Comparison of ENCODE assay signal across 11 cellular contexts in the genomic region with DNA sequence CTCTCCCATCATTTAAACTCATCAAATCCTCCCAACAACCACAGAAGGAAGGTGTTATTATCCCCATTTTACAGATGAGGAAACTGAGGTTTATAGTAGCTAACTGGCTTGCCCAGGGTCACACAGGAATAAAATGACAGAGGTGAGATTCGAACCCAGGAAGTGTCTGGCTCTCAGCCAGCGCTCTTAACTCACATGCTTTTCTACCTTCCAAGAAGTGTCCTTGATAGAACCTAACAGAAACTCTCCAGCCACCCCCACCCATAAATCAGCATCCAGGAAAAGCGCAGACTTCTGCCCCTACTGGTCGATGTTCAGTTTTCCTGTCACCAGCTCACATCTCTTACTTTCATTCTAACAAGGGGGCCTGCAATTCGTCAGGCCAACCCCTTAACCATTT. TPM values are rescaled to one million over a fixed set of nuclear protein-coding genes. Genes with fewer than 3 reads are reported as not detected.
DNase-seq lines count a peak whose midpoint lies in the region; ATAC-seq, FAIRE-seq and TF ChIP-seq lines count a peak whose summit lies in the region.
"Had no signal": no experiment of that assay in that cellular context is flagged by ENCODE, and none has a peak within 500 bp of the region (broad histone marks: within the 10 kb centered on the region; RNA-seq: fewer than 3 reads in every experiment).

No MANE protein-coding gene starts in this region.

- FAIRE-seq in K562 (lab: Jason Lieb, UNC) = no peak
- FAIRE-seq: frontal cortex had no signal

- H3K9me3 ChIP-seq in K562 (replicated peaks; ENCODE audit: control insufficient read depth, insufficient read depth, low read depth, low read length) = no peaks in the 10 kb centered on the region
- no peaks in the 10 kb centered on the region for H3K9me3 ChIP-seq in MG63
- H3K9me3 ChIP-seq: neutrophil had no signal

- no peak overlapping the region for H3K4me3 Mint-ChIP-seq in neural crest cell
- H3K4me3 Mint-ChIP-seq: activated naive CD4-positive, alpha-beta T cell treated with anti-CD3 and anti-CD28 coated beads, Interleukin-2, amount 50 U/mL, for 24 hours had no signal

- no TSS peak for BruUV-seq in K562 (replicated peaks; lab: Mats Ljungman, UMichigan)

- H3K79me2 ChIP-seq in KMS-11 (ENCODE audit: insufficient read depth, low read depth) (no peaks in the 10 kb centered on the region), K562 (ENCODE audit: control insufficient read depth, insufficient read depth, low read length) (no peaks in the 10 kb centered on the region)

- peak; percentile 68; the same call in 2 of the 3 replicates for ATAC-seq in K562
- ATAC-seq in GM18873 (IDR thresholded peaks at IDR 0.05; ENCODE audit: low FRiP score, unreplicated experiment) = no peak

- no peaks in the 10 kb centered on the region for H3K9me3 Mint-ChIP-seq in neural crest cell
- H3K9me3 Mint-ChIP-seq: activated naive CD4-positive, alpha-beta T cell treated with anti-CD3 and anti-CD28 coated beads, Interleukin-2, amount 50 U/mL, for 24 hours had no signal

- TF ChIP-seq CTCF in GM10248 (IDR thresholded peaks at IDR 0.05; ENCODE audit: control extremely low read depth, extremely low read depth, low read depth, missing control alignments) (peak; percentile 7), KMS-11 (conservative IDR thresholded peaks at IDR 0.05; ENCODE audit: low read depth, low read length) (peak; percentile 31; the same call in 1 of the 2 replicates), K562 (IDR thresholded peaks at IDR 0.05 in 2 of 3, conservative IDR thresholded peaks at IDR 0.05 in 1 of 3; ENCODE audit: insufficient read depth in 2 of 3, low read depth in 1 of 3, low read length in 3 of 3) (peak in 2 of 3 experiments; percentile 22 to 33; a peak in 2 of 6 replicates), neural crest cell (conservative IDR thresholded peaks at IDR 0.05) (peak; percentile 45)

- H3K4me1 Mint-ChIP-seq in neural crest cell = peaks cover 23% of the 10 kb centered on the region
- H3K4me1 Mint-ChIP-seq: activated naive CD4-positive, alpha-beta T cell treated with anti-CD3 and anti-CD28 coated beads, Interleukin-2, amount 50 U/mL, for 24 hours had no signal

- H3K4me3 ChIP-seq in KMS-11 (IDR thresholded peaks at IDR 0.05; ENCODE audit: insufficient read depth, low read depth, low read length) (no peak overlapping the region), K562 (no peak overlapping the region), MG63 (no peak overlapping the region)

- H3K27ac ChIP-seq in KMS-11 = no peak overlapping the region
- no peak overlapping the region for H3K27ac ChIP-seq in K562 (ENCODE audit: extremely low read depth, low read depth, low read length)
- H3K27ac ChIP-seq: neutrophil had no signal

- no peaks in the 10 kb centered on the region for H3K27me3 Mint-ChIP-seq in neural crest cell (ENCODE audit: low read depth)
- H3K27me3 Mint-ChIP-seq: activated naive CD4-positive, alpha-beta T cell treated with anti-CD3 and anti-CD28 coated beads, Interleukin-2, amount 50 U/mL, for 24 hours had no signal

- in situ Hi-C loops in K562 (cut with MboI) = no loop called here

- CTCF ChIA-PET in GM10248 (lab: Yijun Ruan, JAX) = interaction anchor here (1.0 to 4.7 kb wide), 4 partner anchors 12 to 21 kb away, joined by 3 to 30 read pairs (median 6); no protein-coding TSS in a partner anchor
- CTCF ChIA-PET in K562 (lab: Yijun Ruan, JAX; ENCODE audit: low intra/inter-chr PET ratio) = no interaction called here

- 0% methylated on average over 5 of the region's 5 CpGs for WGBS in K562 (ENCODE audit: insufficient coverage, low coverage, missing lambda C conversion rate)

- no peak for TF ChIP-seq RAD21 in K562 (CRISPR knock-in tag; conservative IDR thresholded peaks at IDR 0.05 in 1 of 2, IDR thresholded peaks at IDR 0.05 in 1 of 2)

- no peaks in the 10 kb centered on the region for H3K36me3 ChIP-seq in KMS-11 (ENCODE audit: insufficient read depth)
- H3K36me3 ChIP-seq in K562 (ENCODE audit: control insufficient read depth, insufficient read depth, low read length) = no peaks in the 10 kb centered on the region
- no peaks in the 10 kb centered on the region for H3K36me3 ChIP-seq in MG63
- H3K36me3 ChIP-seq: neutrophil had no signal

- H3K9ac ChIP-seq in KMS-11 = no peak overlapping the region
- no peak overlapping the region for H3K9ac ChIP-seq in K562 (ENCODE audit: insufficient read depth in 1 of 2, low read depth in 2 of 2, low read length in 2 of 2)

- H3K4me2 ChIP-seq in KMS-11 = no peak overlapping the region
- no peak overlapping the region for H3K4me2 ChIP-seq in K562 (ENCODE audit: insufficient read depth, low read length)

- H4K20me1 ChIP-seq in KMS-11 (ENCODE audit: insufficient read depth) (no peaks in the 10 kb centered on the region), K562 (replicated peaks; ENCODE audit: control insufficient read depth, insufficient read depth, low read length) (no peaks in the 10 kb centered on the region)

- intact Hi-C loops in K562 (cut with micrococcal nuclease) = no loop called here

- TF ChIP-seq EP300 in K562 (IDR thresholded peaks at IDR 0.05; ENCODE audit: low read length) = no peak

- H3K27me3 ChIP-seq in KMS-11 (ENCODE audit: insufficient read depth, low read depth) (no peaks in the 10 kb centered on the region), K562 (ENCODE audit: control insufficient read depth in 2 of 2, insufficient read depth in 2 of 2, low read length in 2 of 2) (peaks cover 7 to 27% of the 10 kb centered on the region in 2 experiments; a peak in 4 of 5 replicates), MG63 (no peaks in the 10 kb centered on the region)
- H3K27me3 ChIP-seq: neutrophil had no signal

- DNase-seq in GM10248 (ENCODE audit: extremely low spot score) = peak; percentile 29
- DNase-seq in K562 (ENCODE audit: extremely low read depth in 1 of 4, low spot score in 3 of 4) = peak; percentile 16 to 36 (median 28)
- DNase-seq in neural crest cell (ENCODE audit: low read depth, low spot score) = no peak
- DNase-seq in GF-D8 (lab: John Stamatoyannopoulos, UW) = no peak
- no peak for DNase-seq in MG63
- DNase-seq: NCI-H510A had no signal

- H2AFZ ChIP-seq in KMS-11 (ENCODE audit: low read depth) = no peak overlapping the region
- no peak overlapping the region for H2AFZ ChIP-seq in K562 (ENCODE audit: low read depth, low read length)

- POLR2A ChIA-PET in GM10248 (lab: Yijun Ruan, JAX) (no interaction called here), K562 (lab: Yijun Ruan, JAX) (interaction anchor here (1.0 kb wide), 1 partner anchor 122 kb away, joined by 4 read pairs; no protein-coding TSS in a partner anchor)

- H3K36me3 Mint-ChIP-seq in neural crest cell (ENCODE audit: low read depth) = peaks cover 22% of the 10 kb centered on the region
- H3K36me3 Mint-ChIP-seq: activated naive CD4-positive, alpha-beta T cell treated with anti-CD3 and anti-CD28 coated beads, Interleukin-2, amount 50 U/mL, for 24 hours had no signal

- TF ChIP-seq POLR2A in K562 (conservative IDR thresholded peaks at IDR 0.05) = no peak

- H3K27ac Mint-ChIP-seq in neural crest cell (ENCODE audit: unreplicated experiment) = no peak overlapping the region
- H3K27ac Mint-ChIP-seq: activated naive CD4-positive, alpha-beta T cell treated with anti-CD3 and anti-CD28 coated beads, Interleukin-2, amount 50 U/mL, for 24 hours had no signal

- H3K9me1 ChIP-seq in K562 (ENCODE audit: control insufficient read depth, insufficient read depth, low read length) = no peaks in the 10 kb centered on the region

- H3K4me1 ChIP-seq in KMS-11 (ENCODE audit: low read depth, poor library complexity, severe bottlenecking) = no peaks in the 10 kb centered on the region
- no peaks in the 10 kb centered on the region for H3K4me1 ChIP-seq in K562 (replicated peaks in 1 of 2; ENCODE audit: control insufficient read depth in 2 of 2, insufficient read depth in 2 of 2, low read length in 2 of 2)

RNA-seq across cellular contexts. Expression of gene SPATA12, which starts 51.7 kb away (rescaled TPM):
- total RNA-seq in K562 (2011; cell fraction: chromatin; rRNA removed; ENCODE audit: low replicate concordance) = not detected in 2 replicates
- not detected in 2 replicates for total RNA-seq in K562 (2011; cell fraction: nucleolus; rRNA removed)
- total RNA-seq in K562 (2011; cell fraction: nucleoplasm; rRNA removed) = not detected in 2 replicates
- total RNA-seq in K562 (2014; rRNA removed) (not detected in 2 replicates), K562 (2014; rRNA removed; fragmentation: Illumina TruSeq; extraction: Trizol) (not detected in 2 replicates), K562 (2015; rRNA removed; fragmentation: Illumina TruSeq; extraction: Trizol) (not detected in 2 replicates), K562 (2021) (not detected in 2 replicates), neural crest cell (not detected in 2 replicates)
- polyA plus RNA-seq in K562 (2011; rRNA removed) (not detected in 2 replicates), K562 (2014; fragmentation: Illumina TruSeq; extraction: Trizol) (not detected in 2 replicates), K562 (2014; fragmentation: Nextera tagmentation; extraction: Ambion mirVana) (not detected), K562 (2014; rRNA removed) (not detected in 2 replicates)
- polyA plus RNA-seq in K562 (2011; cell fraction: cytosol; rRNA removed) = not detected in 2 replicates
- not detected in 2 replicates for polyA plus RNA-seq in K562 (2011; cell fraction: nucleus; rRNA removed)
- polyA plus RNA-seq in K562 (2012) = not detected in 2 replicates
- not detected in 2 replicates for polyA minus RNA-seq in K562 (2011; rRNA and poly(A)+ RNA removed)
- not detected in 2 replicates for polyA minus RNA-seq in K562 (2011; cell fraction: cytosol; rRNA and poly(A)+ RNA removed)
- not detected in 2 replicates for polyA minus RNA-seq in K562 (2011; cell fraction: nucleus; rRNA and poly(A)+ RNA removed)
- total RNA-seq in MG63 (2014; rRNA removed; shearing (Covaris generic); ENCODE audit: low replicate concordance) = not detected in 2 replicates
- total RNA-seq: frontal cortex had no signal

RNA-seq across cellular contexts. Expression of gene IL17RD, which starts 52.9 kb away (rescaled TPM):
- not detected in 2 replicates for total RNA-seq in K562 (2011; cell fraction: chromatin; rRNA removed; ENCODE audit: low replicate concordance)
- total RNA-seq in K562 (2011; cell fraction: nucleolus; rRNA removed) = not detected in 2 replicates
- 0.07 TPM in 1 of 2 replicates, not detected in the other for total RNA-seq in K562 (2011; cell fraction: nucleoplasm; rRNA removed)
- total RNA-seq in K562 (2014; rRNA removed) (0.09 TPM in 1 of 2 replicates, not detected in the other), K562 (2014; rRNA removed; fragmentation: Illumina TruSeq; extraction: Trizol) (0.07 TPM in 1 of 2 replicates, not detected in the other), K562 (2015; rRNA removed; fragmentation: Illumina TruSeq; extraction: Trizol) (0.04 TPM in 1 of 2 replicates, not detected in the other), K562 (2021) (0.04 and 0.25 TPM in 2 replicates), neural crest cell (51.9 and 52.1 TPM in 2 replicates)
- polyA plus RNA-seq in K562 (2011; rRNA removed) (0.04 TPM in 1 of 2 replicates, not detected in the other), K562 (2014; fragmentation: Illumina TruSeq; extraction: Trizol) (not detected in 2 replicates), K562 (2014; fragmentation: Nextera tagmentation; extraction: Ambion mirVana) (under 1 TPM in 1 of 2 experiments, not detected in 1; under 0.01 TPM), K562 (2014; rRNA removed) (not detected in 2 replicates)
- not detected in 2 replicates for polyA plus RNA-seq in K562 (2011; cell fraction: cytosol; rRNA removed)
- polyA plus RNA-seq in K562 (2011; cell fraction: nucleus; rRNA removed) = 0.01 TPM in 1 of 2 replicates, not detected in the other
- 0.01 TPM in 2 replicates for polyA plus RNA-seq in K562 (2012)
- polyA minus RNA-seq in K562 (2011; rRNA and poly(A)+ RNA removed) = 0.11 TPM in 1 of 2 replicates, not detected in the other
- polyA minus RNA-seq in K562 (2011; cell fraction: cytosol; rRNA and poly(A)+ RNA removed) = not detected in 2 replicates
- polyA minus RNA-seq in K562 (2011; cell fraction: nucleus; rRNA and poly(A)+ RNA removed) = 0.27 TPM in 1 of 2 replicates, not detected in the other
- total RNA-seq in MG63 (2014; rRNA removed; shearing (Covaris generic); ENCODE audit: low replicate concordance) = 0.91 and 2.5 TPM in 2 replicates

Comparison
In these comparisons a context has a peak if more than half of its experiments do, and no peak if none do; other contexts are left out.
1. DNase-seq: peak in GM10248 (single experiment) and K562 (4 of 4); none in neural crest cell (single experiment), GF-D8 (single experiment) and MG63 (single experiment).
2. RNA of gene IL17RD, which starts 52.9 kb away (total RNA-seq): 51.9 to 52.1 TPM in neural crest cell; 0.91 to 2.5 TPM in MG63 and 0.04 to 0.25 TPM in K562; every median in the first group is over 10 times any median in the second.
3. Peak in every context shown above with its lines, with median percentiles within 50 percentile points of each other: CTCF ChIP-seq.